14 cellular contexts compared by ENCODE assay signal in genomic region chr3:173183022-173183421, GRCh38. TPM values are rescaled to one million over a fixed set of nuclear protein-coding genes. Genes with fewer than 3 reads are reported as not detected.
"Had no signal": no experiment of that assay in that cellular context is flagged by ENCODE, and none has a peak within 500 bp of the region (broad histone marks: within the 10 kb centered on the region; RNA-seq: fewer than 3 reads in every experiment).

No MANE protein-coding gene starts in this region.

RNA-seq across cellular contexts. Expression of gene SPATA16, which starts 42.0 kb away (rescaled TPM):
- total RNA-seq: stomach, subcutaneous adipose tissue, suprapubic skin, temporal lobe, thoracic aorta, thyroid gland, tibial nerve, transverse colon, upper lobe of left lung, upper lobe of right lung, ureter, urinary bladder, uterus, vagina had no signal
